19 cellular contexts compared by ENCODE assay signal in the genomic region with DNA sequence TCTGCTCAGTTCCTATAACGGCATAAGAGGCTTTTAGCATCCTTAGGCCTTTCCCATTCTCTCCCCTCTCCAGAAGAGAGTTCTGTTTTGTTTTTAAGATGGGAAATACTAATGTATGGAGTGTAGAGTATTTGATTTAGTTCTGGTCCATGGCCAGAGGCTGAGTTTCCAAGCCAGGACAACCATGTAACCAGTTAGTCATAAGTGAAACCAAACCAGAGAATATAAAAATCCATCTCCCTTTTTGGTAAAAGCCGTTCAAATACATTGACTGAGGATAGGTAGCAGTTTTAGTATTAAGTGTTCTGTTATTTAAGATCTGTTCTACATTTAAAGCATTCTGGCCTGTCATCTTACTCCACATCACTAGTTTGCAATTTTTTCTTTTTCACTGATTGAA. TPM values are rescaled to one million over a fixed set of nuclear protein-coding genes. Genes with fewer than 3 reads are reported as not detected.
DNase-seq lines count a peak whose midpoint lies in the region; ATAC-seq and TF ChIP-seq lines count a peak whose summit lies in the region.
"Had no signal": no experiment of that assay in that cellular context is flagged by ENCODE, and none has a peak within 500 bp of the region (broad histone marks: within the 10 kb centered on the region; RNA-seq: fewer than 3 reads in every experiment).

No MANE protein-coding gene starts in this region.

- TF ChIP-seq CTCF in hepatocyte (IDR thresholded peaks at IDR 0.05; ENCODE audit: poor library complexity) (no peak), type B pancreatic cell (conservative IDR thresholded peaks at IDR 0.05) (no peak)

- H3K9me3 Mint-ChIP-seq in activated naive CD8-positive, alpha-beta T cell (ENCODE audit: low read depth) = no peaks in the 10 kb centered on the region
- no peaks in the 10 kb centered on the region for H3K9me3 Mint-ChIP-seq in activated naive CD8-positive, alpha-beta T cell treated with anti-CD3 and anti-CD28 coated beads, Interleukin-2, amount 50 U/mL, for 24 hours
- no peaks in the 10 kb centered on the region for H3K9me3 Mint-ChIP-seq in activated T-helper 17 cell treated with anti-CD3 and anti-CD28 coated beads, Interleukin-2, amount 50 U/mL, for 72 hours
- no peaks in the 10 kb centered on the region for H3K9me3 Mint-ChIP-seq in type B pancreatic cell
- H3K9me3 Mint-ChIP-seq: activated naive CD8-positive, alpha-beta T cell treated with anti-CD3 and anti-CD28 coated beads for 36 hours had no signal

- no peak overlapping the region for H2AFZ ChIP-seq in hepatocyte

- H3K79me2 ChIP-seq in hepatocyte = peaks cover 71% of the 10 kb centered on the region

- no peak overlapping the region for H3K27ac ChIP-seq in hepatocyte
- H3K27ac ChIP-seq: epithelial cell of prostate had no signal

- 89% methylated on average over 2 of the region's 2 CpGs for WGBS in hepatocyte (ENCODE audit: low lambda C conversion rate, missing lambda C conversion rate)

- peak overlapping the region; percentile 92 for H3K4me3 Mint-ChIP-seq in activated naive CD8-positive, alpha-beta T cell
- no peak overlapping the region for H3K4me3 Mint-ChIP-seq in activated naive CD8-positive, alpha-beta T cell treated with anti-CD3 and anti-CD28 coated beads, Interleukin-2, amount 50 U/mL, for 24 hours
- peak overlapping the region; percentile 87 for H3K4me3 Mint-ChIP-seq in activated T-helper 17 cell treated with anti-CD3 and anti-CD28 coated beads, Interleukin-2, amount 50 U/mL, for 72 hours
- H3K4me3 Mint-ChIP-seq in type B pancreatic cell = peak overlapping the region; percentile 14

- H3K9me3 ChIP-seq in hepatocyte (ENCODE audit: low read depth) = no peaks in the 10 kb centered on the region
- H3K9me3 ChIP-seq: Caco-2 had no signal

- H4K20me1 ChIP-seq in hepatocyte (ENCODE audit: insufficient read depth, poor library complexity, severe bottlenecking) = peaks cover 15% of the 10 kb centered on the region

- no peak for ATAC-seq in activated naive CD8-positive, alpha-beta T cell treated with anti-CD3 and anti-CD28 coated beads, Interleukin-2, amount 50 U/mL, for 24 hours
- ATAC-seq in activated T-helper 17 cell treated with anti-CD3 and anti-CD28 coated beads, Interleukin-2, amount 50 U/mL, for 72 hours (replicated peaks) = no peak
- ATAC-seq: activated CD8-positive, alpha-beta memory T cell treated with anti-CD3 and anti-CD28 coated beads, Interleukin-2, amount 10 ng/mL, durations not matched to agents 7 days and 5 days; left colon had no signal

- H3K4me2 ChIP-seq in hepatocyte = peak overlapping the region; percentile 86

- no peak for DNase-seq in activated naive CD8-positive, alpha-beta T cell treated with anti-CD3 and anti-CD28 coated beads, Interleukin-2, amount 50 U/mL, for 24 hours
- no peak for DNase-seq in hepatocyte (ENCODE audit: low spot score)
- no peak for DNase-seq in type B pancreatic cell (ENCODE audit: extremely low spot score, unreplicated experiment)
- DNase-seq in stimulated activated CD4-positive, alpha-beta T cell treated with anti-CD3 and anti-CD28 coated beads, Interleukin-1b, Interleukin-23, amount 100 ng/mL, for 48 hours = no peak
- DNase-seq in NCI-H524 treated with DMSO at 0.1 percent for 48 hours (lab: John Stamatoyannopoulos, UW) = no peak
- no peak for DNase-seq in middle frontal gyrus (ENCODE audit: extremely low spot score, low spot score)
- DNase-seq: activated CD4-positive, CD25-positive, alpha-beta regulatory T cell; activated CD8-positive, alpha-beta memory T cell treated with anti-CD3 and anti-CD28 coated beads, Interleukin-2, amount 10 ng/mL, durations not matched to agents 7 days and 5 days; activated naive CD8-positive, alpha-beta T cell treated with anti-CD3 and anti-CD28 coated beads for 36 hours; Caco-2; hippocampal formation; left colon; NCI-H1694 treated with DMSO at 0.1 percent for 48 hours; NCI-H510A; stimulated activated CD4-positive, alpha-beta T cell treated with anti-CD3 and anti-CD28 coated beads, Interleukin-15, amount 100 ng/mL, for 24 hours had no signal

- no peaks in the 10 kb centered on the region for H3K27me3 ChIP-seq in hepatocyte

- peaks cover 15% of the 10 kb centered on the region for H3K36me3 ChIP-seq in hepatocyte (replicated peaks; ENCODE audit: insufficient read depth, low read depth)

- H3K9me2 ChIP-seq in hepatocyte (replicated peaks; ENCODE audit: insufficient read depth) = no peaks in the 10 kb centered on the region

- peaks cover 8% of the 10 kb centered on the region for H3K36me3 Mint-ChIP-seq in activated naive CD8-positive, alpha-beta T cell
- H3K36me3 Mint-ChIP-seq in activated naive CD8-positive, alpha-beta T cell treated with anti-CD3 and anti-CD28 coated beads, Interleukin-2, amount 50 U/mL, for 24 hours (ENCODE audit: low read depth) = peaks cover 39% of the 10 kb centered on the region
- H3K36me3 Mint-ChIP-seq in activated T-helper 17 cell treated with anti-CD3 and anti-CD28 coated beads, Interleukin-2, amount 50 U/mL, for 72 hours (ENCODE audit: low read depth) = peaks cover 74% of the 10 kb centered on the region
- H3K36me3 Mint-ChIP-seq in type B pancreatic cell = peaks cover 5% of the 10 kb centered on the region

- H3K27me3 Mint-ChIP-seq in activated naive CD8-positive, alpha-beta T cell = no peaks in the 10 kb centered on the region
- H3K27me3 Mint-ChIP-seq in activated naive CD8-positive, alpha-beta T cell treated with anti-CD3 and anti-CD28 coated beads, Interleukin-2, amount 50 U/mL, for 24 hours = no peaks in the 10 kb centered on the region
- no peaks in the 10 kb centered on the region for H3K27me3 Mint-ChIP-seq in activated T-helper 17 cell treated with anti-CD3 and anti-CD28 coated beads, Interleukin-2, amount 50 U/mL, for 72 hours
- no peaks in the 10 kb centered on the region for H3K27me3 Mint-ChIP-seq in type B pancreatic cell
- H3K27me3 Mint-ChIP-seq: activated CD8-positive, alpha-beta memory T cell treated with anti-CD3 and anti-CD28 coated beads, Interleukin-2, amount 10 ng/mL, durations not matched to agents 7 days and 5 days; activated naive CD8-positive, alpha-beta T cell treated with anti-CD3 and anti-CD28 coated beads for 36 hours; progenitor cell of endocrine pancreas had no signal

- H3K4me1 ChIP-seq in hepatocyte (ENCODE audit: insufficient read depth) = peaks cover 20% of the 10 kb centered on the region

- H3K4me3 ChIP-seq in hepatocyte = no peak overlapping the region

- H3K4me1 Mint-ChIP-seq in activated naive CD8-positive, alpha-beta T cell (ENCODE audit: low read depth) = peaks cover 33% of the 10 kb centered on the region
- H3K4me1 Mint-ChIP-seq in activated naive CD8-positive, alpha-beta T cell treated with anti-CD3 and anti-CD28 coated beads, Interleukin-2, amount 50 U/mL, for 24 hours = peaks cover 38% of the 10 kb centered on the region
- H3K4me1 Mint-ChIP-seq in activated T-helper 17 cell treated with anti-CD3 and anti-CD28 coated beads, Interleukin-2, amount 50 U/mL, for 72 hours = peaks cover 27% of the 10 kb centered on the region
- peaks cover 28% of the 10 kb centered on the region for H3K4me1 Mint-ChIP-seq in type B pancreatic cell (ENCODE audit: unreplicated experiment)

- H3K27ac Mint-ChIP-seq in activated naive CD8-positive, alpha-beta T cell = no peak overlapping the region
- H3K27ac Mint-ChIP-seq in activated naive CD8-positive, alpha-beta T cell treated with anti-CD3 and anti-CD28 coated beads, Interleukin-2, amount 50 U/mL, for 24 hours = no peak overlapping the region
- peak overlapping the region; percentile 39 for H3K27ac Mint-ChIP-seq in activated T-helper 17 cell treated with anti-CD3 and anti-CD28 coated beads, Interleukin-2, amount 50 U/mL, for 72 hours
- no peak overlapping the region for H3K27ac Mint-ChIP-seq in type B pancreatic cell
- H3K27ac Mint-ChIP-seq: activated CD8-positive, alpha-beta memory T cell treated with anti-CD3 and anti-CD28 coated beads, Interleukin-2, amount 10 ng/mL, durations not matched to agents 7 days and 5 days; activated naive CD8-positive, alpha-beta T cell treated with anti-CD3 and anti-CD28 coated beads for 36 hours; progenitor cell of endocrine pancreas had no signal

RNA-seq across cellular contexts. Expression of a gene that starts 3.1 kb away (rescaled TPM):
- total RNA-seq in activated T-helper 17 cell treated with anti-CD3 and anti-CD28 coated beads, Interleukin-2, amount 50 U/mL, for 72 hours = 100 to 1,000 TPM in 1 of 2 donors, 10 to 100 TPM in 1; 70.2 to 154 TPM
- total RNA-seq in hepatocyte (92.9 and 93.6 TPM in 2 replicates), type B pancreatic cell (ENCODE audit: low replicate concordance) (85.5 and 91.6 TPM in 2 replicates)
- polyA plus RNA-seq in hepatocyte = 96.3 and 106 TPM in 2 replicates

RNA-seq across cellular contexts. Expression of a gene that starts 22.4 kb away (rescaled TPM):
- 1 to 10 TPM in 1 of 2 donors, under 1 TPM in 1; 0.48 to 3.3 TPM for total RNA-seq in activated T-helper 17 cell treated with anti-CD3 and anti-CD28 coated beads, Interleukin-2, amount 50 U/mL, for 72 hours
- 108 and 112 TPM in 2 replicates for total RNA-seq in hepatocyte
- polyA plus RNA-seq in hepatocyte = 64.1 and 86.9 TPM in 2 replicates
- 9.9 and 16.7 TPM in 2 replicates for total RNA-seq in type B pancreatic cell (ENCODE audit: low replicate concordance)
